Comparison of ENCODE assay signal across 1 cellular context in the genomic region with DNA sequence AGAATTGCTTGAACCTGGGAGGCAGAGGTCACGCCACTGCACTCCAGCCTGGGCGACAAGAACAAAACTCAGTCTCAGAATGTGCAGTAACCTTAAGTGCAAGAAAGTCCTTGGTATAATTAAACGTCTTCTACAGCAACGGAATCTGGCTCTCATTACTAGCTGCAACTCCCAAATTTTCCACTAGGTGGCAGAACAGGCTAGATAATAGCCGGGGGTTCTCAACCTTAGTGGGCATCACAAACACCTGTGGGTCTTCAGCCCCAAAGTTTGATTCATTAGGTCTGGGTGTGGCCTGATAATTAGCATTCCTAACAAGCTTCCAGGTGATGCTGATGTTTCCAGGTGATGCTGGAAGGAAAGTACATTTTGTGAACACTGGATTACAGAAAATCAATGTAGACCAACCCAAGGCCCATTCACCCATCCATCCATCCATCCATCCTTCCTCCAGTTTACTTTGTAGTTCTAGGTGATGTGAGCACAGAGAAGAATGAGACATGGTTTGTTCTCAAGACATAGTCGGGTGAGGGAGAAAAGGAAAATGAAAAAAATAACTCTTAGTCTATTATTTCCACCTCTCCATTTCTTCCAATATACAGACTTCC.
A peak's percentile ranks its signal among the peaks of the same experiment; 100 is the strongest.
TF ChIP-seq lines count a peak whose summit lies in the region.

No MANE protein-coding gene starts in this region.

TF ChIP-seq in HepG2, 621 proteins besides CTCF, POLR2A, EP300 and RAD21:
- TF ChIP-seq GABPA (IDR thresholded peaks at IDR 0.05; ENCODE audit: low read depth, low read length) (no peak), GABPA (CRISPR knock-in tag; IDR thresholded peaks at IDR 0.05; ENCODE audit: low read depth) (0 out of 2 replicates have a peak, but pooled peaks have one; percentile 17), ZNF501 (CRISPR knock-in tag; IDR thresholded peaks at IDR 0.05) (0 out of 2 replicates have a peak, but pooled peaks have one; percentile 40), HNF4G (IDR thresholded peaks at IDR 0.05; ENCODE audit: borderline replicate concordance, low read depth, low read length) (no peak), HNF4G (CRISPR knock-in tag; IDR thresholded peaks at IDR 0.05; ENCODE audit: borderline replicate concordance, low read depth) (no peak), CCDC6 (CRISPR knock-in tag; IDR thresholded peaks at IDR 0.05) (0 out of 2 replicates have a peak, but pooled peaks have one; percentile 41), SMC3 (IDR thresholded peaks at IDR 0.05; ENCODE audit: low read length) (peak; percentile 90), RXRB (CRISPR knock-in tag; IDR thresholded peaks at IDR 0.05; ENCODE audit: borderline replicate concordance) (peak; percentile 24; the same call in 1 of the 2 replicates), ZBTB20 (CRISPR knock-in tag; IDR thresholded peaks at IDR 0.05; ENCODE audit: borderline replicate concordance, low read depth) (peak; percentile 57; the same call in 1 of the 2 replicates), ASH2L (IDR thresholded peaks at IDR 0.05; ENCODE audit: insufficient read length, low read depth, low read length) (no peak), MIXL1 (CRISPR knock-in tag; IDR thresholded peaks at IDR 0.05) (peak; percentile 24; the same call in 1 of the 2 replicates), STAG1 (CRISPR knock-in tag; IDR thresholded peaks at IDR 0.05) (peak; percentile 94), ATF7-NPFF (CRISPR knock-in tag; IDR thresholded peaks at IDR 0.05; ENCODE audit: low read depth) (no peak), SALL1 (CRISPR knock-in tag; IDR thresholded peaks at IDR 0.05) (no peak), NFATC3 (CRISPR knock-in tag; IDR thresholded peaks at IDR 0.05) (0 out of 2 replicates have a peak, but pooled peaks have one; percentile 40), CBX5 (CRISPR knock-in tag; IDR thresholded peaks at IDR 0.05; ENCODE audit: borderline replicate concordance) (no peak)
- TF ChIP-seq, protein P1, sequence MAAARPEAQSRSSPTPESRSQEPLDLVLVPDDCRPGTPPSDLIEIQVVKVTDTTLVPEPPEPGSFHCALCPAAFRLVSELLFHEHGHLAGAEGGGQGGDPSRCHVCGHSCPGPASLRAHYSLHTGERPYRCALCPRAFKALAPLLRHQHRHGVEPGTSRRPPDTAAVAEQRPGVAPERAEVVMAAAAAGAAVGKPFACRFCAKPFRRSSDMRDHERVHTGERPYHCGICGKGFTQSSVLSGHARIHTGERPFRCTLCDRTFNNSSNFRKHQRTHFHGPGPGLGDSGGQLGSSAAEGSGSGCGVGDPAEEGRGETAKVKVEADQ (CRISPR knock-in tag; IDR thresholded peaks at IDR 0.05; ENCODE audit: borderline replicate concordance): peak; percentile 50; the same call in 1 of the 2 replicates
